17 cellular contexts compared by ENCODE assay signal in the genomic region with DNA sequence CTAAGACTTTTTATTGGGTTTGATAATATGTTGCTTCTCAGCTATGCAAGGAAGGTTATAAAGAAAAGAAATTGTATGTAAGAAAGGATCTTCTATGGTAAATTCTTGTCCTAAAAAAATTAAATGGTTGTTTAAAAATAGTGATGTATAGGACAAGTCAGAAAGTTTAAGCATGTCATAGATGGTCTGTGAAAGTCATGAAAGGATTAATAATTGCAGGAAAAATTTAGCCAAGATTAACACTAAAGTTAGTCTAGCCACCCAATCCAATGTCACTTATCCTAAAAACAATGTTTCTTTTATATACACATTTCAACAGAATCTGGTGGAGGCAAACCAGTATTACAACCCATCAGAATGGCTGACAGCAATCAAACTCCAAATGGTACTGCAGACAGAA.
"Had no signal": no experiment of that assay in that cellular context is flagged by ENCODE, and none has a peak within 500 bp of the region (broad histone marks: within the 10 kb centered on the region; RNA-seq: fewer than 3 reads in every experiment).

No MANE protein-coding gene starts in this region.

- ATAC-seq: left ventricle myocardium superior; lower lobe of right lung; mucosa of descending colon; natural killer cell treated with Interleukin-12 subunit alpha and Interleukin-12 subunit beta and Interleukin-15 and Interleukin-18, amount 100 ng/mL, for 72 hours; pancreas; right lobe of liver; stimulated activated naive B cell treated with anti-CD40 and anti-IgM and Interleukin-4, amounts not matched to agents 10 μg/mL and 1 μg/mL and 100 μg/mL, for 72 hours; stimulated activated naive CD8-positive, alpha-beta T cell treated with anti-CD3 and anti-CD28 coated beads, Interleukin-15, amount 100 ng/mL, for 72 hours had no signal

- DNase-seq: dorsolateral prefrontal cortex; effector CD4-positive, alpha-beta T cell; hypothalamus; left ventricle myocardium superior; lower lobe of right lung; mucosa of descending colon; naive B cell; pancreas; right lobe of liver; small intestine; stimulated activated CD4-positive, alpha-beta T cell treated with anti-CD3 and anti-CD28 coated beads, Interleukin-15, amount 100 ng/mL, for 24 hours; stimulated activated CD4-positive, alpha-beta T cell treated with anti-CD3 and anti-CD28 coated beads, Interleukin-2, amount 100 ng/mL, for 48 hours; stimulated activated naive B cell treated with anti-CD40 and anti-IgM and Interleukin-4, amounts not matched to agents 10 μg/mL and 1 μg/mL and 100 μg/mL, for 72 hours; stimulated activated naive CD8-positive, alpha-beta T cell treated with anti-CD3 and anti-CD28 coated beads, Interleukin-15, amount 100 ng/mL, for 72 hours; thyroid gland; trophoblast cell had no signal
